8 cellular contexts compared by ENCODE assay signal in genomic region chr1:26695417-26696190, GRCh38. TPM values are rescaled to one million over a fixed set of nuclear protein-coding genes. Genes with fewer than 3 reads are reported as not detected.
DNase-seq lines count a peak whose midpoint lies in the region; ATAC-seq lines count a peak whose summit lies in the region.

TSS of gene ARID1A (plus strand) at chr1:26696015. CDS start at chr1:26696404, 389 bp downstream.

- H3K9ac ChIP-seq in BLaER1: peak within 1 kb of the TSS; percentile 100

- peak within 1 kb of the TSS; percentile 98 for H3K4me3 ChIP-seq in BLaER1

- ATAC-seq in GM19395 (IDR thresholded peaks at IDR 0.05; ENCODE audit: unreplicated experiment) (peak; percentile 41), HG03565 (IDR thresholded peaks at IDR 0.05; ENCODE audit: unreplicated experiment) (peak; percentile 32), left lobe of liver (peak; percentile 75)

- peak within 1 kb of the TSS; percentile 100 for H3K27ac ChIP-seq in BLaER1

- peaks cover 29% of the 10 kb centered on the region for H4K20me1 ChIP-seq in BLaER1

- 0 out of 2 replicates have a peak, but pooled peaks cover under 1% of the 10 kb centered on the region for H3K36me3 ChIP-seq in BLaER1

- no peaks in the 10 kb centered on the region for H3K27me3 ChIP-seq in BLaER1

- H3K9me3 ChIP-seq in BLaER1: no peaks in the 10 kb centered on the region

- peaks cover 57% of the 10 kb centered on the region for H3K4me1 ChIP-seq in BLaER1

- H3K4me2 ChIP-seq in BLaER1: peak within 1 kb of the TSS; percentile 94

- DNase-seq in NCI-H82 (lab: John Stamatoyannopoulos, UW) (peak; percentile 98), dedifferentiated amniotic fluid mesenchymal stem cell (ENCODE audit: extremely low spot score) (peak; percentile 92), left lobe of liver (ENCODE audit: low spot score) (peak; percentile 98)
- DNase-seq in activated CD4-positive, alpha-beta T cell treated with anti-CD3 and anti-CD28 coated beads, Interleukin-2, amount 50 U/mL, for 4 hours: peak; percentile 93 to 94
- DNase-seq in stimulated activated CD4-positive, alpha-beta T cell treated with anti-CD3 and anti-CD28 coated beads, Interleukin-1b, Interleukin-23, amount 100 ng/mL, for 48 hours: peak; percentile 95

RNA-seq across cellular contexts. Expression of gene ARID1A, which starts in this region (rescaled TPM):
- 27.0 TPM for total RNA-seq in left lobe of liver

Comparison
In these comparisons a context has a peak if more than half of its experiments do, and no peak if none do; other contexts are left out.
1. Peak in every context shown above with its lines: DNase-seq, ATAC-seq, H3K4me3 ChIP-seq and H3K27ac ChIP-seq.